ENCODE assay signal across 8 cellular contexts in genomic region chr9:121059998-121060636, GRCh38. TPM values are rescaled to one million over a fixed set of nuclear protein-coding genes. Genes with fewer than 3 reads are reported as not detected.
A peak's percentile ranks its signal among the peaks of the same experiment; 100 is the strongest.
DNase-seq lines count a peak whose midpoint lies in the region; ATAC-seq, FAIRE-seq and TF ChIP-seq lines count a peak whose summit lies in the region.

No MANE protein-coding gene starts in this region.

- no peaks in the 10 kb centered on the region for H3K27me3 ChIP-seq in H7 (ENCODE audit: control insufficient read depth, insufficient read depth, low read length)
- no peaks in the 10 kb centered on the region for H3K27me3 ChIP-seq in GM12878 (replicated peaks in 1 of 2; ENCODE audit: control insufficient read depth in 2 of 2, insufficient read depth in 2 of 2, low read length in 1 of 2)
- no peaks in the 10 kb centered on the region for H3K27me3 ChIP-seq in testis

- peak; percentile 47 for TF ChIP-seq CTCF in Calu3 (IDR thresholded peaks at IDR 0.05; ENCODE audit: unreplicated experiment)
- peak; percentile 63 to 70 (median 68) for TF ChIP-seq CTCF in GM12878 (IDR thresholded peaks at IDR 0.05 in 2 of 3, conservative IDR thresholded peaks at IDR 0.05 in 1 of 3; ENCODE audit: control insufficient read depth in 2 of 3, extremely low read depth in 1 of 3, insufficient read depth in 1 of 3, low read depth in 3 of 3, low read length in 3 of 3)
- peak; percentile 70 to 72 (median 70) for TF ChIP-seq CTCF in testis (IDR thresholded peaks at IDR 0.05)

- POLR2A ChIA-PET in GM12878 (lab: Charles Lee), result interaction anchor here (1.1 kb wide), 1 partner anchor 169 kb away, joined by 4 read pairs; no protein-coding TSS in a partner anchor

- WGBS in GM12878 (ENCODE audit: insufficient coverage, insufficient replicate concordance, low lambda C conversion rate, missing lambda C conversion rate), result 23% methylated on average over 6 of the region's 6 CpGs
- 28 to 29% methylated on average over 6 of the region's 6 CpGs for WGBS in testis, 2 donors

- H3K9ac ChIP-seq in GM12878 (ENCODE audit: control insufficient read depth, insufficient read depth, low read length), result no peak overlapping the region

- no peaks in the 10 kb centered on the region for H3K9me3 ChIP-seq in GM12878 (replicated peaks; ENCODE audit: control insufficient read depth, insufficient read depth, low read length)
- H3K9me3 ChIP-seq in testis, result no peaks in the 10 kb centered on the region

- peak; percentile 64 for TF ChIP-seq RAD21 in GM12878 (IDR thresholded peaks at IDR 0.05; ENCODE audit: insufficient read depth, low read depth, low read length)

- H3K4me1 Mint-ChIP-seq in Calu3 (ENCODE audit: low read depth, unreplicated experiment), result no peaks in the 10 kb centered on the region

- H4K20me1 ChIP-seq in GM12878 (ENCODE audit: control insufficient read depth, insufficient read depth), result no peaks in the 10 kb centered on the region

- intact Hi-C loops in Calu3 (cut with micrococcal nuclease; ENCODE audit: unreplicated experiment) (loop anchor here (1.0 to 5.0 kb wide), 3 partner anchors 74 to 303 kb away; no protein-coding TSS in a partner anchor), GM12878 (cut with micrococcal nuclease; ENCODE audit: unreplicated experiment) (loop anchor here (1.0 to 5.0 kb wide), 5 partner anchors 68 to 443 kb away; no protein-coding TSS in a partner anchor), testis (cut with DNase I; ENCODE audit: low total_unique reads) (no loop called here)

- peak; percentile 40 for DNase-seq in Calu3
- peak; percentile 24 for DNase-seq in H7
- DNase-seq in NCI-H526 (lab: John Stamatoyannopoulos, UW), result peak; percentile 37 to 70
- no peak for DNase-seq in GM12878 (ENCODE audit: low read depth, low spot score)
- DNase-seq in iris pigment epithelial cell (ENCODE audit: low read depth), result peak; percentile 80
- peak; percentile 64 for DNase-seq in testis

- H3K4me3 Mint-ChIP-seq in Calu3 (ENCODE audit: low read depth, unreplicated experiment), result no peak overlapping the region

- SMC1A ChIA-PET in GM12878 (lab: Charles Lee; ENCODE audit: uncharacterized antibody, unreplicated experiment), result interaction anchor here (0.8 to 5.7 kb wide), 34 partner anchors 9 to 440 kb away, joined by 3 to 73 read pairs (median 5); partner anchors contain the start of gene C5

- no peak for TF ChIP-seq POLR2A in GM12878 (IDR thresholded peaks at IDR 0.05; ENCODE audit: low read depth, low read length)
- no peak for TF ChIP-seq POLR2A in testis (IDR thresholded peaks at IDR 0.05)

- peak; percentile 83 for FAIRE-seq in GM12878 (lab: Jason Lieb, UNC)

- H3K36me3 ChIP-seq in H7 (replicated peaks; ENCODE audit: control insufficient read depth, insufficient read depth, low read length), result no peaks in the 10 kb centered on the region
- no peaks in the 10 kb centered on the region for H3K36me3 ChIP-seq in GM12878 (ENCODE audit: control insufficient read depth in 2 of 2, insufficient read depth in 2 of 2, low read length in 1 of 2)
- H3K36me3 ChIP-seq in testis (ENCODE audit: low read depth, missing control alignments), result no peaks in the 10 kb centered on the region

- H3K27ac Mint-ChIP-seq in Calu3 (ENCODE audit: unreplicated experiment), result no peak overlapping the region

- no peak overlapping the region for H3K4me2 ChIP-seq in GM12878 (ENCODE audit: control insufficient read depth, insufficient read depth)

- H3K27me3 Mint-ChIP-seq in Calu3 (ENCODE audit: unreplicated experiment), result no peaks in the 10 kb centered on the region

- TF ChIP-seq EP300 in GM12878 (IDR thresholded peaks at IDR 0.05; ENCODE audit: borderline replicate concordance in 1 of 2, control insufficient read depth in 1 of 2, low read depth in 2 of 2, low read length in 2 of 2), result no peak

- CTCF ChIA-PET in Calu3 (lab: Charles Lee), result interaction anchor here (0.9 to 1.9 kb wide), 7 partner anchors 12 to 348 kb away, joined by 3 to 35 read pairs (median 8); no protein-coding TSS in a partner anchor
- CTCF ChIA-PET in GM12878 (lab: Yijun Ruan, JAX), result interaction anchor here (0.6 to 6.3 kb wide), 67 partner anchors 10 to 1039 kb away, joined by 3 to 115 read pairs (median 4); partner anchors contain the start of gene C5

- peak; percentile 80 for ATAC-seq in GM12878
- no peak for ATAC-seq in GM21737 (IDR thresholded peaks at IDR 0.05; ENCODE audit: unreplicated experiment)
- no peak for ATAC-seq in HG03439 (IDR thresholded peaks at IDR 0.05; ENCODE audit: unreplicated experiment)

- no peaks in the 10 kb centered on the region for H3K36me3 Mint-ChIP-seq in Calu3 (ENCODE audit: insufficient read depth, unreplicated experiment)

- BruUV-seq in Calu3 (replicated peaks; lab: Mats Ljungman, UMichigan) (no TSS peak), GM12878 (replicated peaks; lab: Mats Ljungman, UMichigan) (no TSS peak)

- no peak overlapping the region for H3K27ac ChIP-seq in GM12878 (ENCODE audit: control insufficient read depth, insufficient read depth)
- no peak overlapping the region for H3K27ac ChIP-seq in testis

- no peaks in the 10 kb centered on the region for H3K4me1 ChIP-seq in GM12878 (ENCODE audit: control insufficient read depth, insufficient read depth, low read length)
- H3K4me1 ChIP-seq in testis, result no peaks in the 10 kb centered on the region

- in situ Hi-C loops in GM12878 (cut with MboI), result no loop called here

- H3K9me3 Mint-ChIP-seq in Calu3 (ENCODE audit: low read depth, unreplicated experiment), result no peaks in the 10 kb centered on the region

- H3K79me2 ChIP-seq in GM12878 (ENCODE audit: control insufficient read depth, insufficient read depth, low read length), result no peaks in the 10 kb centered on the region

- no peak overlapping the region for H3K4me3 ChIP-seq in H7 (ENCODE audit: insufficient read depth, low read depth, low read length)
- no peak overlapping the region for H3K4me3 ChIP-seq in GM12878
- H3K4me3 ChIP-seq in testis, result no peak overlapping the region

- RAD21 ChIA-PET in GM12878 (lab: Charles Lee; ENCODE audit: unreplicated experiment), result interaction anchor here (0.7 to 2.9 kb wide), 18 partner anchors 11 to 321 kb away, joined by 3 to 45 read pairs (median 4); no protein-coding TSS in a partner anchor

- H2AFZ ChIP-seq in GM12878 (ENCODE audit: control insufficient read depth, low read depth, low read length), result no peak overlapping the region

TF ChIP-seq in GM12878, 131 proteins besides CTCF, POLR2A, EP300 and RAD21:
- TF ChIP-seq SMC3 (IDR thresholded peaks at IDR 0.05; ENCODE audit: borderline replicate concordance, low read length) (peak; percentile 88), BMI1 (IDR thresholded peaks at IDR 0.05; ENCODE audit: borderline replicate concordance) (no peak), FOXK2 (IDR thresholded peaks at IDR 0.05) (no peak), PAX5 (IDR thresholded peaks at IDR 0.05; ENCODE audit: borderline replicate concordance, low read depth, low read length) (no peak), IKZF1 (conservative IDR thresholded peaks at IDR 0.05) (peak; percentile 27; the same call in 1 of the 2 replicates), YY1 (IDR thresholded peaks at IDR 0.05; ENCODE audit: low read depth, low read length) (0 out of 2 replicates have a peak, but pooled peaks have one; percentile 42)

RNA-seq across cellular contexts. Expression of gene C5, which starts 10.0 kb away (rescaled TPM):
- total RNA-seq in Calu3 (2022) (9.2 and 12.3 TPM in 2 replicates), GM12878 (2014; rRNA removed) (1.2 and 2.4 TPM in 2 replicates), GM12878 (2014; rRNA removed; fragmentation: Illumina TruSeq; extraction: Trizol) (1.8 and 2.1 TPM in 2 replicates), GM12878 (2021) (1.4 and 1.5 TPM in 2 replicates), testis (1 to 10 TPM; 5.1 to 8.0 TPM)
- 0.59 and 1.0 TPM in 2 replicates for total RNA-seq in H7 (2014; rRNA removed; shearing (Covaris generic))
- 1.8 and 2.3 TPM in 2 replicates for total RNA-seq in GM12878 (2013; cell fraction: nucleolus; rRNA removed)
- polyA plus RNA-seq in GM12878 (2011; ENCODE audit: low read depth), result 1.9 TPM
- polyA plus RNA-seq in GM12878 (2011; rRNA removed) (1.1 and 2.2 TPM in 2 replicates), GM12878 (2014; fragmentation: Illumina TruSeq; extraction: Trizol) (1.2 and 2.4 TPM in 2 replicates), GM12878 (2014; fragmentation: Nextera tagmentation; extraction: Ambion mirVana) (under 1 TPM; 0.39 to 0.60 TPM), GM12878 (2014; rRNA removed) (2.0 and 2.2 TPM in 2 replicates), GM12878 (2016; fragmentation: Nextera tagmentation; extraction: Ambion mirVana) (1 to 10 TPM; 1.1 to 1.5 TPM), testis (ENCODE audit: insufficient read depth, low read depth, low replicate concordance) (3.2 TPM)
- polyA plus RNA-seq in GM12878 (2011; cell fraction: cytosol; rRNA removed), result 0.57 and 0.79 TPM in 2 replicates
- 0.95 and 1.1 TPM in 2 replicates for polyA plus RNA-seq in GM12878 (2011; cell fraction: nucleus; rRNA removed)
- polyA plus RNA-seq in GM12878 (2012), result 0.91 and 1.6 TPM in 2 replicates
- polyA minus RNA-seq in GM12878 (2011; rRNA and poly(A)+ RNA removed), result 1.5 and 1.8 TPM in 2 replicates
- 1.0 TPM in 1 of 2 replicates, not detected in the other for polyA minus RNA-seq in GM12878 (2011; cell fraction: cytosol; rRNA and poly(A)+ RNA removed)
- polyA minus RNA-seq in GM12878 (2011; cell fraction: nucleus; rRNA and poly(A)+ RNA removed), result 0.48 and 1.2 TPM in 2 replicates

RNA-seq across cellular contexts. Expression of gene CNTRL, which starts 14.6 kb away (rescaled TPM):
- total RNA-seq in Calu3 (2022) (11.2 and 11.5 TPM in 2 replicates), GM12878 (2014; rRNA removed) (34.3 and 37.5 TPM in 2 replicates), GM12878 (2014; rRNA removed; fragmentation: Illumina TruSeq; extraction: Trizol) (65.4 and 66.3 TPM in 2 replicates), GM12878 (2021) (48.2 and 50.8 TPM in 2 replicates), testis (10 to 100 TPM; 57.7 to 94.7 TPM)
- total RNA-seq in H7 (2014; rRNA removed; shearing (Covaris generic)), result 9.3 and 16.3 TPM in 2 replicates
- total RNA-seq in GM12878 (2013; cell fraction: nucleolus; rRNA removed), result 235 and 239 TPM in 2 replicates
- 13.6 TPM for polyA plus RNA-seq in GM12878 (2011; ENCODE audit: low read depth)
- polyA plus RNA-seq in GM12878 (2011; rRNA removed) (59.0 and 81.7 TPM in 2 replicates), GM12878 (2014; fragmentation: Illumina TruSeq; extraction: Trizol) (53.9 and 66.5 TPM in 2 replicates), GM12878 (2014; fragmentation: Nextera tagmentation; extraction: Ambion mirVana) (10 to 100 TPM; 20.0 to 22.0 TPM), GM12878 (2014; rRNA removed) (27.2 and 32.1 TPM in 2 replicates), GM12878 (2016; fragmentation: Nextera tagmentation; extraction: Ambion mirVana) (10 to 100 TPM; 37.3 to 40.2 TPM), testis (ENCODE audit: insufficient read depth, low read depth, low replicate concordance) (42.4 TPM)
- 28.0 and 29.2 TPM in 2 replicates for polyA plus RNA-seq in GM12878 (2011; cell fraction: cytosol; rRNA removed)
- polyA plus RNA-seq in GM12878 (2011; cell fraction: nucleus; rRNA removed), result 73.2 and 77.1 TPM in 2 replicates
- polyA plus RNA-seq in GM12878 (2012), result 18.0 and 24.3 TPM in 2 replicates
- polyA minus RNA-seq in GM12878 (2011; rRNA and poly(A)+ RNA removed), result 53.4 and 58.4 TPM in 2 replicates
- polyA minus RNA-seq in GM12878 (2011; cell fraction: cytosol; rRNA and poly(A)+ RNA removed), result 21.1 and 23.3 TPM in 2 replicates
- 48.0 and 77.5 TPM in 2 replicates for polyA minus RNA-seq in GM12878 (2011; cell fraction: nucleus; rRNA and poly(A)+ RNA removed)
